15 cellular contexts compared by ENCODE assay signal in the genomic region with DNA sequence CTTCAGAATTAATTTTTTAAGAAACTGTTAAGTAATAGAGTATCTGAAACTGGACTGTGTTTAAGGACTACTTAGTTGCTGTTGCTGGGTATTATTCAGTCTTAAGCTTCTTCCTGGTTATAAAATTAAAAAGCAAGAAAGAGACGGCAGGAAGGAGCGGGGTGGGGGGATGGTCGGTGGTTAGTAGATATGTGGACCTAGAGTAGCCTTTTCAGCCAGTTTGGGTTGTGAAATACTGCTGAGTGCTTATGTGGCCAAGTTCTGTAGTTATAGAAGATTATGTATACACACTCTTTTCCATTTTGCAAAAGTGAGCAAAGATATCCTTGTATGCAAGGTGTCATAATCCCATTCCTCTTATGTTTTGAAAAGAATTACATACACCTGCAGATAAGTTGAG. TPM values are rescaled to one million over a fixed set of nuclear protein-coding genes. Genes with fewer than 3 reads are reported as not detected.
DNase-seq lines count a peak whose midpoint lies in the region; ATAC-seq, FAIRE-seq and TF ChIP-seq lines count a peak whose summit lies in the region.
"Had no signal": no experiment of that assay in that cellular context is flagged by ENCODE, and none has a peak within 500 bp of the region (broad histone marks: within the 10 kb centered on the region; RNA-seq: fewer than 3 reads in every experiment).

No MANE protein-coding gene starts in this region.

- no peak overlapping the region for H3K9ac ChIP-seq in HepG2 (ENCODE audit: insufficient read depth, low read depth, low read length)

- no peaks in the 10 kb centered on the region for H3F3A ChIP-seq in GM23338 (replicated peaks; ENCODE audit: low read depth)

- H3K36me3 ChIP-seq in GM23338 (ENCODE audit: insufficient read depth) (no peaks in the 10 kb centered on the region), HepG2 (replicated peaks in 1 of 2; ENCODE audit: control insufficient read depth in 1 of 2, insufficient read depth in 2 of 2, low read length in 2 of 2) (no peaks in the 10 kb centered on the region), esophagus squamous epithelium (no peaks in the 10 kb centered on the region)
- H3K36me3 ChIP-seq: thyroid gland had no signal

- H3K4me2 ChIP-seq in A549 (peak overlapping the region; percentile 58), GM23338 (peak overlapping the region; percentile 27), HepG2 (ENCODE audit: low read depth, low read length) (peak overlapping the region; percentile 46)

- BruUV-seq in HepG2 (replicated peaks; lab: Mats Ljungman, UMichigan) = no TSS peak

- H3K4me1 ChIP-seq in A549 = peaks cover 96% of the 10 kb centered on the region
- H3K4me1 ChIP-seq in GM23338 (ENCODE audit: insufficient read depth) = peaks cover 72% of the 10 kb centered on the region
- H3K4me1 ChIP-seq in HepG2 (ENCODE audit: insufficient read depth, low read length) = peaks cover 99% of the 10 kb centered on the region
- peaks cover 3 to 78% (median 33%) of the 10 kb centered on the region in 3 donors for H3K4me1 ChIP-seq in esophagus squamous epithelium

- H3K27me3 ChIP-seq in GM23338 (ENCODE audit: insufficient read depth) = no peaks in the 10 kb centered on the region
- no peaks in the 10 kb centered on the region for H3K27me3 ChIP-seq in HepG2 (ENCODE audit: control insufficient read depth in 1 of 2, insufficient read depth in 2 of 2, low read length in 2 of 2)
- H3K27me3 ChIP-seq in esophagus squamous epithelium = no peaks in the 10 kb centered on the region
- H3K27me3 ChIP-seq: thyroid gland had no signal

- H3K27me3 Mint-ChIP-seq in GM23338 (ENCODE audit: insufficient read depth, low read depth, poor library complexity) = peaks cover 9% of the 10 kb centered on the region

- no peaks in the 10 kb centered on the region for H3K9me3 Mint-ChIP-seq in GM23338

- CTCF ChIA-PET in A549 (lab: Yijun Ruan, JAX) = no interaction called here
- CTCF ChIA-PET in HepG2 (lab: Yijun Ruan, JAX; ENCODE audit: low intra/inter-chr PET ratio, low total read pairs) = no interaction called here

- H3K27ac ChIP-seq in A549 (peak overlapping the region in 1 of 2 experiments; percentile 63; a peak in 3 of 6 replicates), GM23338 (ENCODE audit: low read depth) (no peak overlapping the region), HepG2 (ENCODE audit: extremely low read length, insufficient read depth, low read length) (peak overlapping the region; percentile 33), esophagus squamous epithelium (peak overlapping the region in 1 of 4 donors; percentile 1)
- H3K27ac ChIP-seq: coronary artery, thyroid gland, VCaP had no signal

- in situ Hi-C loops in HepG2 (cut with HindIII; ENCODE audit: extremely low pct_ligation_motif_present, low pct_unique_long_range_greater_than_20kb) = no loop called here

- H4K20me1 ChIP-seq in GM23338 (replicated peaks; ENCODE audit: insufficient read depth) = peaks cover 16% of the 10 kb centered on the region
- peaks cover 41% of the 10 kb centered on the region for H4K20me1 ChIP-seq in HepG2 (ENCODE audit: insufficient read depth, low read length)

- no peaks in the 10 kb centered on the region for H3K36me3 Mint-ChIP-seq in GM23338 (ENCODE audit: low read depth)

- POLR2A ChIA-PET in A549 (lab: Yijun Ruan, JAX) (no interaction called here), HepG2 (lab: Yijun Ruan, JAX) (no interaction called here)

- no peak overlapping the region for H2AFZ ChIP-seq in GM23338
- no peak overlapping the region for H2AFZ ChIP-seq in HepG2 (ENCODE audit: low read length)

- TF ChIP-seq POLR2A in A549 (IDR thresholded peaks at IDR 0.05; ENCODE audit: low read length) (no peak), HepG2 (IDR thresholded peaks at IDR 0.05; ENCODE audit: insufficient read depth in 1 of 2, low read depth in 2 of 2, low read length in 2 of 2) (no peak), esophagus squamous epithelium (IDR thresholded peaks at IDR 0.05) (no peak)

- 37% methylated on average over 3 of the region's 3 CpGs for WGBS in A549 (ENCODE audit: missing lambda C conversion rate)
- WGBS in HepG2 (ENCODE audit: low lambda C conversion rate) = 18% methylated on average over 3 of the region's 3 CpGs
- 52 to 60% methylated on average over 3 of the region's 3 CpGs for WGBS in esophagus squamous epithelium, 2 donors

- no peak overlapping the region; the same call in 1 of the 2 replicates for H3K27ac Mint-ChIP-seq in GM23338

- H3K4me3 ChIP-seq in A549 (no peak overlapping the region), GM23338 (no peak overlapping the region), HepG2 (replicated peaks in 1 of 3; ENCODE audit: insufficient read depth in 1 of 3, low read depth in 2 of 3, low read length in 3 of 3) (0 out of 6 replicates have a peak overlapping the region, but pooled peaks of 1 of the 3 experiments have one; percentile 1), esophagus squamous epithelium (no peak overlapping the region)
- H3K4me3 ChIP-seq: coronary artery, thyroid gland had no signal

- no peak overlapping the region; the same call in 2 of the 3 replicates for H3K4me3 Mint-ChIP-seq in GM23338

- TF ChIP-seq CTCF in A549 (IDR thresholded peaks at IDR 0.05) = no peak
- no peak for TF ChIP-seq CTCF in GM23338 (conservative IDR thresholded peaks at IDR 0.05; ENCODE audit: low read depth in 2 of 2)
- TF ChIP-seq CTCF in HepG2 (CRISPR knock-in tag; IDR thresholded peaks at IDR 0.05) = no peak
- no peak for TF ChIP-seq CTCF in D721Med (IDR thresholded peaks at IDR 0.05; ENCODE audit: insufficient read depth, missing control alignments)
- no peak for TF ChIP-seq CTCF in esophagus squamous epithelium (IDR thresholded peaks at IDR 0.05)

- no peak for TF ChIP-seq RAD21 in A549 (conservative IDR thresholded peaks at IDR 0.05 in 1 of 2, IDR thresholded peaks at IDR 0.05 in 1 of 2)
- no peak for TF ChIP-seq RAD21 in HepG2 (CRISPR knock-in tag; IDR thresholded peaks at IDR 0.05)

- H3K79me2 ChIP-seq in GM23338 (replicated peaks; ENCODE audit: insufficient read depth) = peaks cover 100% of the 10 kb centered on the region
- H3K79me2 ChIP-seq in HepG2 (ENCODE audit: insufficient read depth, low read length) = peaks cover 97% of the 10 kb centered on the region

- H3K4me1 Mint-ChIP-seq in GM23338 = peaks cover 79% of the 10 kb centered on the region

- TF ChIP-seq EP300 in A549 (IDR thresholded peaks at IDR 0.05) (no peak), HepG2 (IDR thresholded peaks at IDR 0.05; ENCODE audit: low read depth in 2 of 2, low read length in 2 of 2) (no peak), HepG2 (CRISPR knock-in tag; IDR thresholded peaks at IDR 0.05; ENCODE audit: borderline replicate concordance) (no peak)

- DNase-seq in A549 (ENCODE audit: low read depth in 1 of 2, low spot score in 1 of 2) (no peak), GM23338 (ENCODE audit: low spot score) (no peak), SKM-1 treated with dmso at 0.1 percent for 144 hours (lab: John Stamatoyannopoulos, UW; ENCODE audit: unreplicated experiment) (peak; percentile 65), HepG2 (ENCODE audit: low spot score) (peak; percentile 43), urothelium cell line (ENCODE audit: low spot score) (no peak), D721Med (ENCODE audit: insufficient read length, low spot score) (no peak), globus pallidus (ENCODE audit: low spot score) (no peak), esophagus squamous epithelium (lab: John Stamatoyannopoulos, UW) (no peak)
- DNase-seq: hypothalamus; NCI-H146; PC-3; stimulated activated CD4-positive, alpha-beta T cell treated with anti-CD3 and anti-CD28 coated beads, Interleukin-4, amount 100 ng/mL, for 1 hour; thyroid gland had no signal

- peak in 1 of 2 experiments; percentile 28; a peak in 2 of 6 replicates for ATAC-seq in A549
- no peak for ATAC-seq in GM23338
- ATAC-seq in HepG2 = peak; percentile 54
- ATAC-seq: PC-3 had no signal

- FAIRE-seq in A549 (lab: Jason Lieb, UNC) (no peak), HepG2 (lab: Jason Lieb, UNC) (peak; percentile 21), urothelium cell line (lab: Jason Lieb, UNC) (no peak), D721Med (lab: Jason Lieb, UNC) (no peak)

- intact Hi-C loops in HepG2 (cut with micrococcal nuclease; ENCODE audit: unreplicated experiment) = loop anchor here (5.0 kb wide), 1 partner anchor 36 kb away; no protein-coding TSS in a partner anchor
- intact Hi-C loops in esophagus squamous epithelium (cut with DNase I) = no loop called here

- H3K9me2 ChIP-seq in GM23338 (ENCODE audit: insufficient read depth) = no peaks in the 10 kb centered on the region

- H3K9me3 ChIP-seq in A549 (no peaks in the 10 kb centered on the region), HepG2 (ENCODE audit: low read length) (no peaks in the 10 kb centered on the region), esophagus squamous epithelium (no peaks in the 10 kb centered on the region)
- H3K9me3 ChIP-seq: thyroid gland had no signal

RNA-seq across cellular contexts. Expression of a gene that starts 28.5 kb away (rescaled TPM):
- polyA plus RNA-seq in A549 (2011; rRNA removed) (79.0 and 91.2 TPM in 2 replicates), A549 (2017; fragmentation: RNase III; extraction: RNeasy Plus Mini Kit Qiagen cat#74134 plus additional on column Dnase treatment) (47.5 to 57.9 TPM (median 48.1 TPM) in 3 replicates), GM23338 (2016; fragmentation: Nextera tagmentation; extraction: Ambion mirVana) (13.8 and 14.9 TPM in 2 replicates), HepG2 (2011; rRNA removed) (45.9 and 54.9 TPM in 2 replicates)
- polyA plus RNA-seq in A549 (2012; cell fraction: cytosol; rRNA removed) = 63.7 and 64.8 TPM in 2 replicates
- polyA plus RNA-seq in A549 (2012; cell fraction: nucleus; rRNA removed) = 217 and 257 TPM in 2 replicates
- polyA minus RNA-seq in A549 (2011; rRNA and poly(A)+ RNA removed) = 263 and 307 TPM in 2 replicates
- 83.7 and 113 TPM in 2 replicates for total RNA-seq in GM23338 (2014; rRNA removed; shearing (Covaris generic))
- total RNA-seq in HepG2 (2016; rRNA removed; fragmentation: Illumina TruSeq; extraction: Trizol) (40.1 and 45.2 TPM in 2 replicates), esophagus squamous epithelium (100 to 1,000 TPM in 1 of 4 donors, 10 to 100 TPM in 3; 21.2 to 105 (median 47.6) TPM)
- total RNA-seq in HepG2 (2016; cell fraction: cytosol; rRNA removed; fragmentation: Illumina TruSeq; extraction: Trizol; ENCODE audit: low read depth) = 21.2 and 24.0 TPM in 2 replicates
- 33.5 and 38.3 TPM in 2 replicates for total RNA-seq in HepG2 (2016; cell fraction: insoluble cytoplasmic fraction; rRNA removed; fragmentation: Illumina TruSeq; extraction: Trizol)
- total RNA-seq in HepG2 (2016; cell fraction: membrane; rRNA removed; fragmentation: Illumina TruSeq; extraction: Trizol) = 21.6 and 23.8 TPM in 2 replicates
- total RNA-seq in HepG2 (2016; cell fraction: nucleus; rRNA removed; fragmentation: Illumina TruSeq; extraction: Trizol) = 110 and 124 TPM in 2 replicates
- 21.6 and 26.5 TPM in 2 replicates for polyA plus RNA-seq in HepG2 (2011; cell fraction: cytosol; rRNA removed)
- 164 and 205 TPM in 2 replicates for polyA plus RNA-seq in HepG2 (2011; cell fraction: nucleus; rRNA removed)
- polyA plus RNA-seq in HepG2 (2012) = 38.4 and 43.8 TPM in 2 replicates
- polyA plus RNA-seq in HepG2 (2016; cell fraction: cytosol; fragmentation: Illumina TruSeq; extraction: Trizol; ENCODE audit: low read depth) = 0.63 and 1.0 TPM in 2 replicates
- 11.0 and 18.7 TPM in 2 replicates for polyA plus RNA-seq in HepG2 (2016; cell fraction: insoluble cytoplasmic fraction; fragmentation: Illumina TruSeq; extraction: Trizol; ENCODE audit: low read depth)
- polyA plus RNA-seq in HepG2 (2016; cell fraction: membrane; fragmentation: Illumina TruSeq; extraction: Trizol; ENCODE audit: low read depth) = 2.1 and 2.3 TPM in 2 replicates
- polyA plus RNA-seq in HepG2 (2016; cell fraction: nucleus; fragmentation: Illumina TruSeq; extraction: Trizol; ENCODE audit: insufficient read depth, low read depth) = 112 and 131 TPM in 2 replicates
- 240 and 302 TPM in 2 replicates for polyA minus RNA-seq in HepG2 (2011; rRNA and poly(A)+ RNA removed; ENCODE audit: low replicate concordance)
- 39.7 and 40.6 TPM in 2 replicates for polyA minus RNA-seq in HepG2 (2011; cell fraction: cytosol; rRNA and poly(A)+ RNA removed)
- polyA minus RNA-seq in HepG2 (2011; cell fraction: nucleus; rRNA and poly(A)+ RNA removed) = 318 and 321 TPM in 2 replicates

Comparison
In these comparisons a context has a peak if more than half of its experiments do, and no peak if none do; other contexts are left out.
1. DNase-seq: peak in SKM-1 treated with dmso at 0.1 percent for 144 hours (single experiment) and HepG2 (single experiment); none in A549 (0 of 2), GM23338 (single experiment), urothelium cell line (single experiment), D721Med (single experiment), globus pallidus (single experiment) and esophagus squamous epithelium (single experiment).
2. Peak in every context shown above with its lines, with median percentiles within 50 percentile points of each other: H3K4me2 ChIP-seq.